21 cellular contexts compared by ENCODE assay signal in genomic region chr22:42984814-42985540, GRCh38. TPM values are rescaled to one million over a fixed set of nuclear protein-coding genes. Genes with fewer than 3 reads are reported as not detected.
DNase-seq lines count a peak whose midpoint lies in the region; ATAC-seq and TF ChIP-seq lines count a peak whose summit lies in the region.
"Had no signal": no experiment of that assay in that cellular context is flagged by ENCODE, and none has a peak within 500 bp of the region (broad histone marks: within the 10 kb centered on the region; RNA-seq: fewer than 3 reads in every experiment).

No MANE protein-coding gene starts in this region.

- H3K4me3 ChIP-seq in IMR-90 (ENCODE audit: insufficient read depth, low read depth, low read length) (no peak overlapping the region), endodermal cell (ENCODE audit: low read length) (no peak overlapping the region), neural progenitor cell (no peak overlapping the region), aorta (ENCODE audit: low read length in 2 of 2) (no peak overlapping the region)
- H3K4me3 ChIP-seq: K562, skin epidermis, suprapubic skin had no signal

- no peak overlapping the region for H4K5ac ChIP-seq in IMR-90 (ENCODE audit: low read depth, low read length)

- H3K27me3 Mint-ChIP-seq in endodermal cell (ENCODE audit: insufficient read depth) = no peaks in the 10 kb centered on the region
- no peaks in the 10 kb centered on the region for H3K27me3 Mint-ChIP-seq in neural progenitor cell (ENCODE audit: insufficient read depth, low read depth)
- H3K27me3 Mint-ChIP-seq: natural killer cell treated with Interleukin-12 subunit alpha and Interleukin-12 subunit beta and Interleukin-15 and Interleukin-18, amount 100 ng/mL, for 72 hours had no signal

- peaks cover 3% of the 10 kb centered on the region for H3K36me3 Mint-ChIP-seq in endodermal cell (ENCODE audit: low read depth)
- H3K36me3 Mint-ChIP-seq in neural progenitor cell = peaks cover 5% of the 10 kb centered on the region
- H3K36me3 Mint-ChIP-seq: natural killer cell treated with Interleukin-12 subunit alpha and Interleukin-12 subunit beta and Interleukin-15 and Interleukin-18, amount 100 ng/mL, for 72 hours had no signal

- H2BK15ac ChIP-seq in IMR-90 (ENCODE audit: low read depth, low read length) = no peak overlapping the region

- H3K4me1 ChIP-seq in IMR-90 (ENCODE audit: control insufficient read depth, insufficient read depth, low read length) (peaks cover 1% of the 10 kb centered on the region; the same call in 1 of the 2 replicates), endodermal cell (ENCODE audit: control insufficient read depth, insufficient read depth, low read length) (peaks cover 4% of the 10 kb centered on the region), neural progenitor cell (peaks cover 13% of the 10 kb centered on the region), aorta (ENCODE audit: control insufficient read depth in 1 of 2, insufficient read depth in 2 of 2, low read length in 2 of 2) (peaks cover 0 to 2% of the 10 kb centered on the region in 2 donors)

- no peak for ATAC-seq in IMR-90 (ENCODE audit: low read depth)
- ATAC-seq in aorta (ENCODE audit: low FRiP score) = peak; percentile 29
- ATAC-seq in GM21529 (IDR thresholded peaks at IDR 0.05; ENCODE audit: unreplicated experiment) = no peak
- ATAC-seq: K562, SK-N-SH treated with all-trans-retinoic acid at 6 μM for 48 hours had no signal

- H3K14ac ChIP-seq in IMR-90 (replicated peaks; ENCODE audit: low read depth, low read length) = no peak overlapping the region

- no peak overlapping the region for H2AK5ac ChIP-seq in IMR-90 (ENCODE audit: low read depth, low read length)

- H3K56ac ChIP-seq in IMR-90 (ENCODE audit: extremely low read depth, insufficient read depth, low read length) = no peak overlapping the region

- H3K27ac ChIP-seq in IMR-90 (ENCODE audit: insufficient read depth, low read length) (no peak overlapping the region), endodermal cell (ENCODE audit: low read depth, low read length) (peak overlapping the region; percentile 38), neural progenitor cell (no peak overlapping the region), aorta (ENCODE audit: low read depth in 1 of 2, low read length in 2 of 2) (no peak overlapping the region), caudate nucleus (ENCODE audit: low read depth, low read length) (no peak overlapping the region)
- H3K27ac ChIP-seq: skin epidermis, suprapubic skin had no signal

- no TSS peak for BruUV-seq in IMR-90 (replicated peaks; lab: Mats Ljungman, UMichigan)

- 96% methylated on average over 7 of the region's 9 CpGs; no CpG with 5 or more reads in 1 of the 2 experiments for WGBS in IMR-90 (ENCODE audit: extremely low coverage in 2 of 2, insufficient read length in 1 of 2), 2 experiments
- 86 to 100% methylated on average over 6 to 9 of the region's 9 CpGs for WGBS in endodermal cell (ENCODE audit: insufficient coverage in 1 of 2, insufficient read length in 1 of 2), 2 experiments
- 93 to 96% methylated on average over 9 of the region's 9 CpGs for WGBS in aorta, 2 donors

- dilution Hi-C loops in IMR-90 (cut with HindIII; ENCODE audit: low sequenced_read_pairs, unreplicated experiment) = no loop called here

- no peak overlapping the region for H2AFZ ChIP-seq in IMR-90 (replicated peaks; ENCODE audit: low read length, poor library complexity)
- H2AFZ ChIP-seq in neural progenitor cell (replicated peaks) = no peak overlapping the region

- H3K4me2 ChIP-seq in IMR-90 (ENCODE audit: low read depth, low read length) = no peak overlapping the region
- no peak overlapping the region for H3K4me2 ChIP-seq in neural progenitor cell

- H4K20me1 ChIP-seq in IMR-90 (ENCODE audit: insufficient read depth, low read length) (peaks cover 44% of the 10 kb centered on the region), neural progenitor cell (ENCODE audit: low read depth) (peaks cover 53% of the 10 kb centered on the region)

- no peak overlapping the region for H3K18ac ChIP-seq in IMR-90 (ENCODE audit: low read depth, low read length)

- no peak overlapping the region for H4K91ac ChIP-seq in IMR-90 (ENCODE audit: insufficient read depth, low read depth, low read length)

- H3K9me1 ChIP-seq in IMR-90 (ENCODE audit: insufficient read depth, low read length) = peaks cover 10% of the 10 kb centered on the region

- peaks cover 2% of the 10 kb centered on the region for H3K9me3 Mint-ChIP-seq in endodermal cell
- peaks cover 2% of the 10 kb centered on the region for H3K9me3 Mint-ChIP-seq in neural progenitor cell
- H3K9me3 Mint-ChIP-seq: natural killer cell treated with Interleukin-12 subunit alpha and Interleukin-12 subunit beta and Interleukin-15 and Interleukin-18, amount 100 ng/mL, for 72 hours; T-helper 2 cell treated with Interferon-gamma antibody and Interleukin-4, amounts not matched to agents 5 μg/mL and 100 μg/mL, for 36 hours had no signal

- H3K4me1 Mint-ChIP-seq in endodermal cell = peaks cover 37% of the 10 kb centered on the region
- peaks cover 21% of the 10 kb centered on the region for H3K4me1 Mint-ChIP-seq in neural progenitor cell

- H3K36me3 ChIP-seq in IMR-90 (ENCODE audit: control insufficient read depth, insufficient read depth, low read length) = no peaks in the 10 kb centered on the region
- H3K36me3 ChIP-seq in endodermal cell (ENCODE audit: control insufficient read depth, insufficient read depth, low read length) = peaks cover 13% of the 10 kb centered on the region
- no peaks in the 10 kb centered on the region for H3K36me3 ChIP-seq in neural progenitor cell
- H3K36me3 ChIP-seq in aorta (ENCODE audit: control insufficient read depth in 1 of 2, insufficient read depth in 2 of 2, low read length in 1 of 2) = no peaks in the 10 kb centered on the region
- H3K36me3 ChIP-seq: suprapubic skin had no signal

- TF ChIP-seq POLR2A in IMR-90 (IDR thresholded peaks at IDR 0.05; ENCODE audit: low read depth, low read length) = no peak

- H3K23ac ChIP-seq in IMR-90 (ENCODE audit: low read depth, low read length) = no peak overlapping the region

- intact Hi-C loops in IMR-90 (cut with micrococcal nuclease) (no loop called here), aorta (cut with DNase I) (no loop called here)

- H3K9me3 ChIP-seq in IMR-90 (ENCODE audit: control insufficient read depth, insufficient read depth, low read length) (no peaks in the 10 kb centered on the region), endodermal cell (ENCODE audit: control insufficient read depth, low read length) (no peaks in the 10 kb centered on the region), neural progenitor cell (ENCODE audit: low read depth) (no peaks in the 10 kb centered on the region), aorta (ENCODE audit: control insufficient read depth, low read length) (no peaks in the 10 kb centered on the region)
- H3K9me3 ChIP-seq: suprapubic skin had no signal

- H2AK9ac ChIP-seq in IMR-90 (replicated peaks; ENCODE audit: low read depth, low read length, poor library complexity) = peak overlapping the region; percentile 37

- H3K27me3 ChIP-seq in IMR-90 (ENCODE audit: control insufficient read depth, insufficient read depth, low read length) = no peaks in the 10 kb centered on the region
- no peaks in the 10 kb centered on the region for H3K27me3 ChIP-seq in endodermal cell (ENCODE audit: control insufficient read depth, insufficient read depth, low read length, poor library complexity, severe bottlenecking)
- H3K27me3 ChIP-seq in neural progenitor cell = no peaks in the 10 kb centered on the region
- H3K27me3 ChIP-seq in aorta (ENCODE audit: control insufficient read depth in 1 of 2, insufficient read depth in 2 of 2, low read length in 1 of 2) = no peaks in the 10 kb centered on the region
- H3K27me3 ChIP-seq: suprapubic skin had no signal

- peaks cover 71% of the 10 kb centered on the region for H3K79me2 ChIP-seq in neural progenitor cell (ENCODE audit: low read depth)

- in situ Hi-C loops in IMR-90 (cut with MboI; ENCODE audit: low sequenced_read_pairs) = no loop called here

- H3K27ac Mint-ChIP-seq in endodermal cell = peak overlapping the region; percentile 81
- peak overlapping the region; percentile 34 for H3K27ac Mint-ChIP-seq in neural progenitor cell
- H3K27ac Mint-ChIP-seq: natural killer cell treated with Interleukin-12 subunit alpha and Interleukin-12 subunit beta and Interleukin-15 and Interleukin-18, amount 100 ng/mL, for 72 hours; T-helper 2 cell treated with Interferon-gamma antibody and Interleukin-4, amounts not matched to agents 5 μg/mL and 100 μg/mL, for 36 hours had no signal

- no peak for TF ChIP-seq CTCF in IMR-90 (conservative IDR thresholded peaks at IDR 0.05; ENCODE audit: low read depth, low read length)
- TF ChIP-seq CTCF in endodermal cell (conservative IDR thresholded peaks at IDR 0.05) = no peak
- TF ChIP-seq CTCF in neural progenitor cell (IDR thresholded peaks at IDR 0.05) = no peak

- H2BK5ac ChIP-seq in IMR-90 (ENCODE audit: low read depth, low read length, poor library complexity, severe bottlenecking) = no peak overlapping the region

- no peak overlapping the region for H2BK120ac ChIP-seq in IMR-90 (ENCODE audit: low read depth, low read length)

- H3K9ac ChIP-seq in IMR-90 (ENCODE audit: low read depth, low read length) = no peak overlapping the region
- no peak overlapping the region for H3K9ac ChIP-seq in endodermal cell (ENCODE audit: extremely low read depth, low read length, poor library complexity, severe bottlenecking)
- no peak overlapping the region for H3K9ac ChIP-seq in neural progenitor cell

- peaks cover 7% of the 10 kb centered on the region for H3F3A ChIP-seq in neural progenitor cell (ENCODE audit: low read depth)

- H3K4ac ChIP-seq in IMR-90 (ENCODE audit: low read depth, low read length) = no peak overlapping the region

- H2BK20ac ChIP-seq in IMR-90 (ENCODE audit: low read depth, low read length) = no peak overlapping the region

- POLR2A ChIA-PET in IMR-90 (lab: Charles Lee; ENCODE audit: unreplicated experiment) = no interaction called here

- no peak overlapping the region for H4K8ac ChIP-seq in IMR-90 (ENCODE audit: low read depth in 2 of 2, low read length in 2 of 2)

- DNase-seq in IMR-90 (no peak), endodermal cell (no peak), neural progenitor cell (ENCODE audit: low spot score) (no peak), aorta (no peak), caudate nucleus (lab: John Stamatoyannopoulos, UW) (no peak), AG08395 (ENCODE audit: low spot score) (no peak)
- DNase-seq: activated CD4-positive, alpha-beta T cell treated with anti-CD3 and anti-CD28 coated beads, Interleukin-2, amount 50 U/mL, for 4 hours; activated CD8-positive, alpha-beta memory T cell treated with anti-CD3 and anti-CD28 coated beads, Interleukin-2, amount 50 U/mL, for 4 hours; AML-193; DND-41; left cardiac atrium; NCI-H526 treated with DMSO at 0.1 percent for 48 hours; RPMI8226; stimulated activated CD4-positive, alpha-beta T cell treated with anti-CD3 and anti-CD28 coated beads, Interleukin-1b, Interleukin-23, amount 100 ng/mL, for 48 hours had no signal

- no peak for TF ChIP-seq RAD21 in IMR-90 (IDR thresholded peaks at IDR 0.05; ENCODE audit: low read length)

- peaks cover 26 to 63% of the 10 kb centered on the region in 2 experiments; a peak in 3 of 4 replicates for H3K79me1 ChIP-seq in IMR-90 (ENCODE audit: low read depth in 1 of 2, low read length in 2 of 2)

- H3K4me3 Mint-ChIP-seq in endodermal cell (no peak overlapping the region), neural progenitor cell (no peak overlapping the region)
- H3K4me3 Mint-ChIP-seq: natural killer cell treated with Interleukin-12 subunit alpha and Interleukin-12 subunit beta and Interleukin-15 and Interleukin-18, amount 100 ng/mL, for 72 hours; T-helper 2 cell treated with Interferon-gamma antibody and Interleukin-4, amounts not matched to agents 5 μg/mL and 100 μg/mL, for 36 hours had no signal

- CTCF ChIA-PET in IMR-90 (lab: Yijun Ruan, JAX) = no interaction called here

RNA-seq across cellular contexts. Expression of gene PACSIN2, which starts 30.0 kb away (rescaled TPM):
- 98.0 and 118 TPM in 2 replicates for total RNA-seq in IMR-90 (2012; rRNA removed)
- polyA plus RNA-seq in IMR-90 (2012; rRNA removed) = 85.0 and 92.2 TPM in 2 replicates
- 72.9 and 85.4 TPM in 2 replicates for polyA plus RNA-seq in IMR-90 (2012; cell fraction: cytosol; rRNA removed)
- 56.7 and 72.6 TPM in 2 replicates for polyA plus RNA-seq in IMR-90 (2012; cell fraction: nucleus; rRNA removed; ENCODE audit: low replicate concordance)
- 10 to 100 TPM; 60.7 to 61.4 TPM for total RNA-seq in endodermal cell
- polyA plus RNA-seq in endodermal cell (2013, experiment 1 of 2) = 47.8 TPM
- polyA plus RNA-seq in endodermal cell (2013, experiment 2 of 2) = 50.9 TPM
- 38.1 and 48.7 TPM in 2 replicates for total RNA-seq in neural progenitor cell (ENCODE audit: low replicate concordance)
- total RNA-seq in aorta = 100 to 1,000 TPM in 1 of 2 donors, 10 to 100 TPM in 1; 59.1 to 127 TPM
- polyA plus RNA-seq in aorta = 100 to 1,000 TPM in 1 of 2 donors, 10 to 100 TPM in 1; 50.5 to 110 TPM
